ENCODE assay signal across 11 cellular contexts in genomic region chr14:68948686-68949085, GRCh38. TPM values are rescaled to one million over a fixed set of nuclear protein-coding genes. Genes with fewer than 3 reads are reported as not detected.
DNase-seq lines count a peak whose midpoint lies in the region; ATAC-seq, FAIRE-seq and TF ChIP-seq lines count a peak whose summit lies in the region.
"Had no signal": no experiment of that assay in that cellular context is flagged by ENCODE, and none has a peak within 500 bp of the region (broad histone marks: within the 10 kb centered on the region; RNA-seq: fewer than 3 reads in every experiment).

No MANE protein-coding gene starts in this region.

- TF ChIP-seq CTCF in chondrocyte (IDR thresholded peaks at IDR 0.05) = no peak
- no peak for TF ChIP-seq CTCF in upper lobe of left lung (IDR thresholded peaks at IDR 0.05)

- no peak for DNase-seq in activated naive CD4-positive, alpha-beta T cell treated with anti-CD3 and anti-CD28 coated beads for 36 hours
- DNase-seq in activated naive CD4-positive, alpha-beta T cell treated with anti-CD3 and anti-CD28 coated beads, Interleukin-2, amount 10 ng/mL, durations not matched to agents 7 days and 5 days = no peak
- DNase-seq in chondrocyte (ENCODE audit: low spot score) (peak; percentile 73), upper lobe of left lung (no peak), G401 (ENCODE audit: low spot score) (no peak), KG1 (lab: John Stamatoyannopoulos, UW) (no peak), small intestine (no peak)
- DNase-seq: central memory CD4-positive, alpha-beta T cell; hippocampal formation; MV-4-11 had no signal

- CTCF ChIA-PET in activated naive CD4-positive, alpha-beta T cell treated with anti-CD3 and anti-CD28 coated beads for 36 hours (lab: Charles Lee) = interaction anchor here (0.6 to 2.0 kb wide), 10 partner anchors 8 to 1326 kb away, joined by 3 to 6 read pairs (median 3); no protein-coding TSS in a partner anchor
- CTCF ChIA-PET in activated naive CD4-positive, alpha-beta T cell treated with anti-CD3 and anti-CD28 coated beads, Interleukin-2, amount 10 ng/mL, durations not matched to agents 7 days and 5 days (lab: Charles Lee) = interaction anchor here (1.0 to 1.2 kb wide), 3 partner anchors 8 to 36 kb away, joined by 3 to 4 read pairs (median 3); no protein-coding TSS in a partner anchor

- peak overlapping the region; percentile 7 for H3K9ac ChIP-seq in muscle layer of colon (ENCODE audit: low read length)

- H3K9me3 Mint-ChIP-seq in activated naive CD4-positive, alpha-beta T cell treated with anti-CD3 and anti-CD28 coated beads for 36 hours = no peaks in the 10 kb centered on the region
- H3K9me3 Mint-ChIP-seq in activated naive CD4-positive, alpha-beta T cell treated with anti-CD3 and anti-CD28 coated beads, Interleukin-2, amount 10 ng/mL, durations not matched to agents 7 days and 5 days = no peaks in the 10 kb centered on the region
- no peaks in the 10 kb centered on the region for H3K9me3 Mint-ChIP-seq in chondrocyte (ENCODE audit: low read depth)

- no peaks in the 10 kb centered on the region for H3K27me3 Mint-ChIP-seq in activated naive CD4-positive, alpha-beta T cell treated with anti-CD3 and anti-CD28 coated beads for 36 hours (ENCODE audit: low read depth)
- no peaks in the 10 kb centered on the region for H3K27me3 Mint-ChIP-seq in activated naive CD4-positive, alpha-beta T cell treated with anti-CD3 and anti-CD28 coated beads, Interleukin-2, amount 10 ng/mL, durations not matched to agents 7 days and 5 days
- no peaks in the 10 kb centered on the region for H3K27me3 Mint-ChIP-seq in chondrocyte (ENCODE audit: low read depth)

- WGBS in upper lobe of left lung, 2 donors = 68% methylated on average over 5 of the region's 5 CpGs; no CpG with 5 or more reads in 1 of the 2 donors
- 39 to 75% (median 55%) methylated on average over 5 of the region's 5 CpGs for WGBS in small intestine, 3 donors

- H3K27ac ChIP-seq in muscle layer of colon (ENCODE audit: low read depth, low read length) (peak overlapping the region; percentile 82), upper lobe of left lung (peak overlapping the region; percentile 1 to 82 (median 40)), small intestine (ENCODE audit: low read depth in 1 of 2, low read length in 1 of 2) (peak overlapping the region in 1 of 2 donors; percentile 51)

- in situ Hi-C loops in G401 (cut with HindIII; ENCODE audit: low sequenced_read_pairs) = no loop called here

- FAIRE-seq in small intestine (lab: Jason Lieb, UNC) = no peak

- peaks cover 85% of the 10 kb centered on the region for H3K4me1 Mint-ChIP-seq in activated naive CD4-positive, alpha-beta T cell treated with anti-CD3 and anti-CD28 coated beads for 36 hours (ENCODE audit: low read depth)
- peaks cover 60% of the 10 kb centered on the region for H3K4me1 Mint-ChIP-seq in activated naive CD4-positive, alpha-beta T cell treated with anti-CD3 and anti-CD28 coated beads, Interleukin-2, amount 10 ng/mL, durations not matched to agents 7 days and 5 days
- peaks cover 98% of the 10 kb centered on the region for H3K4me1 Mint-ChIP-seq in chondrocyte (ENCODE audit: low read depth)

- H3K36me3 Mint-ChIP-seq in activated naive CD4-positive, alpha-beta T cell treated with anti-CD3 and anti-CD28 coated beads for 36 hours (ENCODE audit: low read depth) = no peaks in the 10 kb centered on the region
- H3K36me3 Mint-ChIP-seq in activated naive CD4-positive, alpha-beta T cell treated with anti-CD3 and anti-CD28 coated beads, Interleukin-2, amount 10 ng/mL, durations not matched to agents 7 days and 5 days = no peaks in the 10 kb centered on the region
- H3K36me3 Mint-ChIP-seq in chondrocyte (ENCODE audit: low read depth) = peaks cover 11% of the 10 kb centered on the region

- peak overlapping the region; percentile 26 for H3K27ac Mint-ChIP-seq in activated naive CD4-positive, alpha-beta T cell treated with anti-CD3 and anti-CD28 coated beads for 36 hours
- no peak overlapping the region for H3K27ac Mint-ChIP-seq in activated naive CD4-positive, alpha-beta T cell treated with anti-CD3 and anti-CD28 coated beads, Interleukin-2, amount 10 ng/mL, durations not matched to agents 7 days and 5 days
- peak overlapping the region; percentile 84 for H3K27ac Mint-ChIP-seq in chondrocyte (ENCODE audit: unreplicated experiment)

- no peaks in the 10 kb centered on the region for H3K9me3 ChIP-seq in muscle layer of colon (ENCODE audit: low read length)
- no peaks in the 10 kb centered on the region for H3K9me3 ChIP-seq in upper lobe of left lung
- no peaks in the 10 kb centered on the region for H3K9me3 ChIP-seq in small intestine (ENCODE audit: control insufficient read depth, low read depth)

- no peak for ATAC-seq in upper lobe of left lung (ENCODE audit: low FRiP score in 2 of 2)

- H3K4me3 ChIP-seq in muscle layer of colon (ENCODE audit: low read depth in 1 of 2, low read length in 2 of 2) (peak overlapping the region in 1 of 2 donors; percentile 13), upper lobe of left lung (no peak overlapping the region), small intestine (ENCODE audit: low read depth in 1 of 2, low read length in 2 of 2) (no peak overlapping the region)

- no peak overlapping the region for H3K4me3 Mint-ChIP-seq in activated naive CD4-positive, alpha-beta T cell treated with anti-CD3 and anti-CD28 coated beads for 36 hours
- no peak overlapping the region for H3K4me3 Mint-ChIP-seq in activated naive CD4-positive, alpha-beta T cell treated with anti-CD3 and anti-CD28 coated beads, Interleukin-2, amount 10 ng/mL, durations not matched to agents 7 days and 5 days
- peak overlapping the region; percentile 44 for H3K4me3 Mint-ChIP-seq in chondrocyte (ENCODE audit: unreplicated experiment)

- intact Hi-C loops in activated naive CD4-positive, alpha-beta T cell treated with anti-CD3 and anti-CD28 coated beads for 36 hours (cut with micrococcal nuclease) = loop anchor here (1.0 kb wide), 1 partner anchor 9 kb away; no protein-coding TSS in a partner anchor

- no peaks in the 10 kb centered on the region for H3K36me3 ChIP-seq in muscle layer of colon (ENCODE audit: insufficient read depth, low read length)
- no peaks in the 10 kb centered on the region for H3K36me3 ChIP-seq in upper lobe of left lung
- no peaks in the 10 kb centered on the region for H3K36me3 ChIP-seq in small intestine (ENCODE audit: control insufficient read depth in 2 of 2, insufficient read depth in 2 of 2, low read length in 2 of 2)

- H3K27me3 ChIP-seq in muscle layer of colon (ENCODE audit: control insufficient read depth in 1 of 2, insufficient read depth in 2 of 2, low read length in 2 of 2) = no peaks in the 10 kb centered on the region
- H3K27me3 ChIP-seq in upper lobe of left lung = no peaks in the 10 kb centered on the region
- H3K27me3 ChIP-seq in small intestine (ENCODE audit: control insufficient read depth in 2 of 2, insufficient read depth in 2 of 2, low read length in 2 of 2) = no peaks in the 10 kb centered on the region

- TF ChIP-seq EP300 in upper lobe of left lung (IDR thresholded peaks at IDR 0.05) = no peak

- H3K4me1 ChIP-seq in muscle layer of colon (ENCODE audit: insufficient read depth, low read length) (peaks cover 96% of the 10 kb centered on the region), upper lobe of left lung (peaks cover 42 to 81% (median 62%) of the 10 kb centered on the region in 4 donors), small intestine (ENCODE audit: control insufficient read depth in 2 of 2, insufficient read depth in 1 of 2, low read depth in 1 of 2, low read length in 1 of 2) (peaks cover 5 to 30% of the 10 kb centered on the region in 2 donors)

- no peak for TF ChIP-seq POLR2A in upper lobe of left lung (IDR thresholded peaks at IDR 0.05)

RNA-seq across cellular contexts. Expression of gene ACTN1, which starts 30.4 kb away (rescaled TPM):
- 10 to 100 TPM; 79.7 to 80.6 TPM for total RNA-seq in activated naive CD4-positive, alpha-beta T cell treated with anti-CD3 and anti-CD28 coated beads for 36 hours
- total RNA-seq in chondrocyte (808 to 1,105 TPM (median 1,102 TPM) in 3 replicates), upper lobe of left lung (100 to 1,000 TPM; 117 to 195 (median 157) TPM)
- 78.8 and 90.9 TPM in 2 replicates for total RNA-seq in G401 (2014; rRNA removed; shearing (Covaris generic))
- polyA plus RNA-seq in small intestine = 10 to 100 TPM in 2 of 3 donors, 1 to 10 TPM in 1; 6.7 to 55.9 (median 10.3) TPM
